32 cellular contexts compared by ENCODE assay signal in genomic region chr13:59360916-59361315, GRCh38.
"Had no signal": no experiment of that assay in that cellular context is flagged by ENCODE, and none has a peak within 500 bp of the region (broad histone marks: within the 10 kb centered on the region; RNA-seq: fewer than 3 reads in every experiment).

No MANE protein-coding gene starts in this region.

- H3K9me3 ChIP-seq: MG63 had no signal

- H3K36me3 ChIP-seq: MG63 had no signal

- H3K4me3 ChIP-seq: MG63 had no signal

- H3K27ac ChIP-seq: KMS-11 had no signal

- H3K4me2 ChIP-seq: KMS-11 had no signal

- DNase-seq: Karpas-422, Kasumi-1, MG63, MM.1S, MV-4-11, NCI-H1048, NCI-H1092, NCI-H1092 treated with DMSO at 0.1 percent for 48 hours, NCI-H1105, NCI-H1105 treated with DMSO at 0.1 percent for 48 hours, NCI-H1417 treated with DMSO at 0.1 percent for 48 hours, NCI-H1436, NCI-H1436 treated with DMSO at 0.1 percent for 48 hours, NCI-H146, NCI-H1694, NCI-H1694 treated with DMSO at 0.1 percent for 48 hours, NCI-H187, NCI-H187 treated with DMSO at 0.1 percent for 48 hours, NCI-H1930, NCI-H2029, NCI-H2029 treated with DMSO at 0.1 percent for 48 hours, NCI-H2081 treated with DMSO at 0.1 percent for 48 hours, NCI-H2107, NCI-H2171, NCI-H2171 treated with DMSO at 0.1 percent for 48 hours, NCI-H2227 treated with DMSO at 0.1 percent for 48 hours, NCI-H226, NCI-H345, NCI-H446, NCI-H446 treated with DMSO at 0.1 percent for 48 hours, NCI-H510A had no signal

- H3K27me3 ChIP-seq: MG63 had no signal
